8 cellular contexts compared by ENCODE assay signal in genomic region chr1:91166106-91166712, GRCh38.
DNase-seq lines count a peak whose midpoint lies in the region; ATAC-seq and TF ChIP-seq lines count a peak whose summit lies in the region.

No MANE protein-coding gene starts in this region.

- no peak overlapping the region for H3K27ac Mint-ChIP-seq in T-helper 17 cell
- H3K27ac Mint-ChIP-seq in type B pancreatic cell = no peak overlapping the region

- DNase-seq in DMS53 treated with DMSO at 0.1 percent for 48 hours (lab: John Stamatoyannopoulos, UW; ENCODE audit: unreplicated experiment) (peak; percentile 92), H4 (ENCODE audit: low spot score) (peak; percentile 56), NCI-H1417 treated with DMSO at 0.1 percent for 48 hours (lab: John Stamatoyannopoulos, UW) (peak; percentile 35), T-helper 17 cell (no peak), dorsolateral prefrontal cortex (peak; percentile 53 to 74 (median 68)), lung microvascular endothelial cell (ENCODE audit: low read depth in 2 of 2) (peak; percentile 68 to 73), type B pancreatic cell (ENCODE audit: extremely low spot score, unreplicated experiment) (no peak)

- H3K27ac ChIP-seq in dorsolateral prefrontal cortex = no peak overlapping the region

- H3K9me3 ChIP-seq in T-helper 17 cell (ENCODE audit: control insufficient read depth, low read length, poor library complexity, severe bottlenecking) = no peaks in the 10 kb centered on the region

- no peaks in the 10 kb centered on the region for H3K9me3 Mint-ChIP-seq in type B pancreatic cell

- H3K4me3 ChIP-seq in dorsolateral prefrontal cortex = no peak overlapping the region

- H3K4me3 Mint-ChIP-seq in T-helper 17 cell (no peak overlapping the region), type B pancreatic cell (no peak overlapping the region)

- H3K27me3 Mint-ChIP-seq in T-helper 17 cell (peaks cover 8% of the 10 kb centered on the region), type B pancreatic cell (peaks cover 4% of the 10 kb centered on the region)

- H3K4me1 Mint-ChIP-seq in T-helper 17 cell (peaks cover 12% of the 10 kb centered on the region), type B pancreatic cell (ENCODE audit: unreplicated experiment) (peaks cover 21% of the 10 kb centered on the region)

- H3K36me3 Mint-ChIP-seq in T-helper 17 cell (ENCODE audit: low read depth) (no peaks in the 10 kb centered on the region), type B pancreatic cell (no peaks in the 10 kb centered on the region)

- ATAC-seq in T-helper 17 cell (peak; percentile 58), GM21786 (IDR thresholded peaks at IDR 0.05; ENCODE audit: unreplicated experiment) (no peak)

- intact Hi-C loops in dorsolateral prefrontal cortex (cut with DNase I) = loop anchor here (5.0 to 10.0 kb wide), 4 partner anchors 144 to 591 kb away; partner anchors contain the start of genes HFM1 (in 2 of the 2) and ZNF644 (in 1 of the 2)

- TF ChIP-seq CTCF in dorsolateral prefrontal cortex (IDR thresholded peaks at IDR 0.05 in 54 of 56, conservative IDR thresholded peaks at IDR 0.05 in 2 of 56; ENCODE audit: low read depth in 1 of 56, partially characterized antibody in 56 of 56) (peak; percentile 69 to 94 (median 86)), type B pancreatic cell (conservative IDR thresholded peaks at IDR 0.05) (peak; percentile 94)

- H3K27me3 ChIP-seq in dorsolateral prefrontal cortex = peaks cover 0 to 11% (median 0%) of the 10 kb centered on the region in 45 donors

Comparison
In these comparisons a context has a peak if more than half of its experiments do, and no peak if none do; other contexts are left out.
1. DNase-seq: peak in DMS53 treated with DMSO at 0.1 percent for 48 hours (single experiment), H4 (single experiment), NCI-H1417 treated with DMSO at 0.1 percent for 48 hours (single experiment), dorsolateral prefrontal cortex (10 of 10) and lung microvascular endothelial cell (2 of 2); none in T-helper 17 cell (0 of 3) and type B pancreatic cell (single experiment).